ENCODE assay signal across 8 cellular contexts in the genomic region with DNA sequence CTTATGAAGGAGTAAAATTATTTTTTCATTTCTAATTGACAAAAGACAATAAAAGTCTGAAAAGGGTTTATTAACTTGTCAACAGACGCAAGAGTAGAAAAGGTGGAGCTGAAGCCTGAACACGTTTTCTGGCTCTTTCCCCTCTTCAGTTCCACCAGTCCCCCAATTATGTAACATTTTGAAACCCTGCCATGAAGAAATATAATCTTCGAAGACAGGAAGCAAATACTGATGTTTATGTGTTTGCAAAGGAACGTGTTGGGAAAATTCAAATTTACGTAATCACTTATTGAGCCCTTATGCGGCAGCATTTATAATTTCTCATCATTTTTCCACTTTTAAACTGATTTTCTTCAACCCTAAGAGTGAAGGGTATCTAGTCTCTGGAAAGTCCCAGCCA. TPM values are rescaled to one million over a fixed set of nuclear protein-coding genes. Genes with fewer than 3 reads are reported as not detected.
DNase-seq lines count a peak whose midpoint lies in the region; ATAC-seq and TF ChIP-seq lines count a peak whose summit lies in the region.

No MANE protein-coding gene starts in this region.

- DNase-seq in activated T-cell treated with anti-CD3 and anti-CD28 coated beads, Interleukin-2, amount 50 U/mL, for 72 hours: no peak
- DNase-seq in activated T-cell treated with anti-CD3 and anti-CD28 coated beads, Interleukin-2, amount 50 U/mL, for 1 hour: no peak
- DNase-seq in adipocyte (ENCODE audit: low read depth): peak; percentile 41
- no peak for DNase-seq in type B pancreatic cell (ENCODE audit: extremely low spot score, unreplicated experiment)
- no peak for DNase-seq in HuH-7.5 (ENCODE audit: low spot score)
- DNase-seq in NCI-H2107 treated with DMSO at 0.1 percent for 48 hours (lab: John Stamatoyannopoulos, UW; ENCODE audit: unreplicated experiment): no peak

- H3K36me3 Mint-ChIP-seq in activated T-cell treated with anti-CD3 and anti-CD28 coated beads, Interleukin-2, amount 50 U/mL, for 72 hours (ENCODE audit: insufficient read depth in 2 of 2): peaks cover 2 to 3% of the 10 kb centered on the region in 2 donors
- peaks cover 11% of the 10 kb centered on the region for H3K36me3 Mint-ChIP-seq in type B pancreatic cell

- H3K27me3 ChIP-seq in adipocyte (replicated peaks; ENCODE audit: control insufficient read depth, insufficient read depth, low read length): no peaks in the 10 kb centered on the region
- no peaks in the 10 kb centered on the region for H3K27me3 ChIP-seq in layer of hippocampus (ENCODE audit: control insufficient read depth, insufficient read depth, low read length)

- no peaks in the 10 kb centered on the region for H3K9me3 Mint-ChIP-seq in activated T-cell treated with anti-CD3 and anti-CD28 coated beads, Interleukin-2, amount 50 U/mL, for 72 hours
- H3K9me3 Mint-ChIP-seq in type B pancreatic cell: no peaks in the 10 kb centered on the region

- ATAC-seq in activated T-cell treated with anti-CD3 and anti-CD28 coated beads, Interleukin-2, amount 50 U/mL, for 72 hours (replicated peaks in 1 of 2): no peak
- ATAC-seq in GM21390 (IDR thresholded peaks at IDR 0.05; ENCODE audit: unreplicated experiment): no peak

- peak overlapping the region; percentile 95 for H3K9ac ChIP-seq in adipocyte (ENCODE audit: low read length)

- no peaks in the 10 kb centered on the region for H3K9me3 ChIP-seq in adipocyte (ENCODE audit: control insufficient read depth, low read length)

- H3K27me3 Mint-ChIP-seq in activated T-cell treated with anti-CD3 and anti-CD28 coated beads, Interleukin-2, amount 50 U/mL, for 72 hours (ENCODE audit: low read depth): no peaks in the 10 kb centered on the region
- H3K27me3 Mint-ChIP-seq in type B pancreatic cell: no peaks in the 10 kb centered on the region

- peak overlapping the region; percentile 94 for H3K4me3 ChIP-seq in adipocyte (ENCODE audit: low read length)

- peak overlapping the region; percentile 93 for H3K27ac ChIP-seq in layer of hippocampus (ENCODE audit: low read depth, low read length)

- H3K36me3 ChIP-seq in adipocyte (ENCODE audit: control insufficient read depth, insufficient read depth, low read length, severe bottlenecking): peaks cover 10% of the 10 kb centered on the region

- peaks cover 66% of the 10 kb centered on the region for H3K4me1 Mint-ChIP-seq in activated T-cell treated with anti-CD3 and anti-CD28 coated beads, Interleukin-2, amount 50 U/mL, for 72 hours (ENCODE audit: low read depth)
- H3K4me1 Mint-ChIP-seq in type B pancreatic cell (ENCODE audit: unreplicated experiment): peaks cover 12% of the 10 kb centered on the region

- no peak for TF ChIP-seq CTCF in type B pancreatic cell (conservative IDR thresholded peaks at IDR 0.05)

- peaks cover 19% of the 10 kb centered on the region for H3K4me1 ChIP-seq in adipocyte (ENCODE audit: control insufficient read depth, insufficient read depth, low read length)

- H3K27ac Mint-ChIP-seq in activated T-cell treated with anti-CD3 and anti-CD28 coated beads, Interleukin-2, amount 50 U/mL, for 72 hours: peak overlapping the region; percentile 97
- H3K27ac Mint-ChIP-seq in type B pancreatic cell: peak overlapping the region; percentile 94

- H3K4me3 Mint-ChIP-seq in activated T-cell treated with anti-CD3 and anti-CD28 coated beads, Interleukin-2, amount 50 U/mL, for 72 hours: peak overlapping the region; percentile 92 to 99
- peak overlapping the region; percentile 95 for H3K4me3 Mint-ChIP-seq in type B pancreatic cell

RNA-seq across cellular contexts. Expression of a gene that starts 0.8 kb away (rescaled TPM):
- total RNA-seq in activated T-cell treated with anti-CD3 and anti-CD28 coated beads, Interleukin-2, amount 50 U/mL, for 72 hours: 10 to 100 TPM; 28.5 to 40.2 TPM
- 22.9 and 32.2 TPM in 2 replicates for total RNA-seq in type B pancreatic cell (ENCODE audit: low replicate concordance)

RNA-seq across cellular contexts. Expression of a gene that starts 19.7 kb away (rescaled TPM):
- total RNA-seq in activated T-cell treated with anti-CD3 and anti-CD28 coated beads, Interleukin-2, amount 50 U/mL, for 72 hours: not detected
- 14.9 and 22.7 TPM in 2 replicates for total RNA-seq in type B pancreatic cell (ENCODE audit: low replicate concordance)

Comparison
In these comparisons a context has a peak if more than half of its experiments do, and no peak if none do; other contexts are left out.
1. RNA of a gene that starts 19.7 kb away (total RNA-seq): 14.9 to 22.7 TPM in type B pancreatic cell; not detected in activated T-cell treated with anti-CD3 and anti-CD28 coated beads, Interleukin-2, amount 50 U/mL, for 72 hours; every median in the first group is over 10 times any median in the second.